ENCODE assay signal across 8 cellular contexts in genomic region chr18:49561377-49562193, GRCh38. TPM values are rescaled to one million over a fixed set of nuclear protein-coding genes. Genes with fewer than 3 reads are reported as not detected.
DNase-seq lines count a peak whose midpoint lies in the region; ATAC-seq, FAIRE-seq and TF ChIP-seq lines count a peak whose summit lies in the region.

TSS of gene LIPG (plus strand) at chr18:49562057. CDS start at chr18:49562309, 252 bp downstream.

- H3K27me3 Mint-ChIP-seq in activated T-helper 1 cell treated with anti-CD3 and anti-CD28 coated beads, Interleukin-12 subunit alpha, Interleukin-12 subunit beta, Interleukin-2, Interleukin-4 antibody, amounts not matched to agents 30 ng/mL and 10 ng/mL and 1 ng/mL, durations not matched to agents 14 hours and 24 hours and 36 hours (ENCODE audit: insufficient read depth), result peaks cover 80% of the 10 kb centered on the region

- H3K36me3 Mint-ChIP-seq in activated T-helper 1 cell treated with anti-CD3 and anti-CD28 coated beads, Interleukin-12 subunit alpha, Interleukin-12 subunit beta, Interleukin-2, Interleukin-4 antibody, amounts not matched to agents 30 ng/mL and 10 ng/mL and 1 ng/mL, durations not matched to agents 14 hours and 24 hours and 36 hours (ENCODE audit: low read depth), result no peaks in the 10 kb centered on the region

- peak; percentile 64 for ATAC-seq in HG03103 (IDR thresholded peaks at IDR 0.05; ENCODE audit: low read depth, unreplicated experiment)

- no peak for FAIRE-seq in frontal cortex (lab: Jason Lieb, UNC)

- DNase-seq in NCI-H2029 (lab: John Stamatoyannopoulos, UW) (peak; percentile 51), NCI-H2029 treated with DMSO at 0.1 percent for 48 hours (lab: John Stamatoyannopoulos, UW) (no peak), NCI-H526 (lab: John Stamatoyannopoulos, UW) (peak; percentile 74 to 86), frontal cortex (ENCODE audit: low spot score in 2 of 2) (peak in 1 of 2 donors; percentile 59), occipital lobe (lab: John Stamatoyannopoulos, UW) (no peak), vagina (ENCODE audit: extremely low spot score in 2 of 2) (no peak)
- peak; percentile 22 for DNase-seq in activated T-helper 1 cell treated with anti-CD3 and anti-CD28 coated beads, Interleukin-12 subunit alpha, Interleukin-12 subunit beta, Interleukin-2, Interleukin-4 antibody, amounts not matched to agents 30 ng/mL and 10 ng/mL and 1 ng/mL, durations not matched to agents 14 hours and 24 hours and 36 hours (ENCODE audit: low spot score)

- H3K4me1 Mint-ChIP-seq in activated T-helper 1 cell treated with anti-CD3 and anti-CD28 coated beads, Interleukin-12 subunit alpha, Interleukin-12 subunit beta, Interleukin-2, Interleukin-4 antibody, amounts not matched to agents 30 ng/mL and 10 ng/mL and 1 ng/mL, durations not matched to agents 14 hours and 24 hours and 36 hours (ENCODE audit: low read depth), result peaks cover 33% of the 10 kb centered on the region

- no peak for TF ChIP-seq POLR2A in vagina (IDR thresholded peaks at IDR 0.05)

- no peaks in the 10 kb centered on the region for H3K36me3 ChIP-seq in vagina

- H3K27ac ChIP-seq in vagina, result no peak within 1 kb of the TSS

- H3K9me3 Mint-ChIP-seq in activated T-helper 1 cell treated with anti-CD3 and anti-CD28 coated beads, Interleukin-12 subunit alpha, Interleukin-12 subunit beta, Interleukin-2, Interleukin-4 antibody, amounts not matched to agents 30 ng/mL and 10 ng/mL and 1 ng/mL, durations not matched to agents 14 hours and 24 hours and 36 hours, result no peaks in the 10 kb centered on the region

- no peak for TF ChIP-seq CTCF in vagina (IDR thresholded peaks at IDR 0.05)

- H3K4me1 ChIP-seq in vagina, result peaks cover 18% of the 10 kb centered on the region

- H3K27me3 ChIP-seq in vagina, result no peaks in the 10 kb centered on the region

- H3K4me3 Mint-ChIP-seq in activated T-helper 1 cell treated with anti-CD3 and anti-CD28 coated beads, Interleukin-12 subunit alpha, Interleukin-12 subunit beta, Interleukin-2, Interleukin-4 antibody, amounts not matched to agents 30 ng/mL and 10 ng/mL and 1 ng/mL, durations not matched to agents 14 hours and 24 hours and 36 hours, result peak within 1 kb of the TSS; percentile 66

- intact Hi-C loops in activated T-helper 1 cell treated with anti-CD3 and anti-CD28 coated beads, Interleukin-12 subunit alpha, Interleukin-12 subunit beta, Interleukin-2, Interleukin-4 antibody, amounts not matched to agents 30 ng/mL and 10 ng/mL and 1 ng/mL, durations not matched to agents 14 hours and 24 hours and 36 hours (cut with micrococcal nuclease), result loop anchor here (1.0 to 10.0 kb wide), 4 partner anchors 51 to 633 kb away; partner anchors contain the start of gene MYO5B
- intact Hi-C loops in vagina (cut with DNase I), result no loop called here

- no peaks in the 10 kb centered on the region for H3K9me3 ChIP-seq in vagina

- peak within 1 kb of the TSS; percentile 28 to 33 for H3K4me3 ChIP-seq in vagina

- no peak within 1 kb of the TSS for H3K27ac Mint-ChIP-seq in activated T-helper 1 cell treated with anti-CD3 and anti-CD28 coated beads, Interleukin-12 subunit alpha, Interleukin-12 subunit beta, Interleukin-2, Interleukin-4 antibody, amounts not matched to agents 30 ng/mL and 10 ng/mL and 1 ng/mL, durations not matched to agents 14 hours and 24 hours and 36 hours

RNA-seq across cellular contexts. Expression of gene LIPG, which starts in this region (rescaled TPM):
- total RNA-seq in activated T-helper 1 cell treated with anti-CD3 and anti-CD28 coated beads, Interleukin-12 subunit alpha, Interleukin-12 subunit beta, Interleukin-2, Interleukin-4 antibody, amounts not matched to agents 30 ng/mL and 10 ng/mL and 1 ng/mL, durations not matched to agents 14 hours and 24 hours and 36 hours, result 0.29 and 0.88 TPM in 2 replicates
- total RNA-seq in frontal cortex (10.2 TPM), occipital lobe (18.2 TPM), vagina (1.7 TPM)

Comparison
In these comparisons a context has a peak if more than half of its experiments do, and no peak if none do; other contexts are left out.
1. DNase-seq: peak in NCI-H2029 (single experiment) and NCI-H526 (2 of 2); none in NCI-H2029 treated with DMSO at 0.1 percent for 48 hours (single experiment), occipital lobe (single experiment) and vagina (0 of 2).
2. Peak in DNase-seq in activated T-helper 1 cell treated with anti-CD3 and anti-CD28 coated beads, Interleukin-12 subunit alpha, Interleukin-12 subunit beta, Interleukin-2, Interleukin-4 antibody, amounts not matched to agents 30 ng/mL and 10 ng/mL and 1 ng/mL, durations not matched to agents 14 hours and 24 hours and 36 hours; RNA of the gene not detected or under 1 TPM.